ENCODE assay signal across 9 cellular contexts in the genomic region with DNA sequence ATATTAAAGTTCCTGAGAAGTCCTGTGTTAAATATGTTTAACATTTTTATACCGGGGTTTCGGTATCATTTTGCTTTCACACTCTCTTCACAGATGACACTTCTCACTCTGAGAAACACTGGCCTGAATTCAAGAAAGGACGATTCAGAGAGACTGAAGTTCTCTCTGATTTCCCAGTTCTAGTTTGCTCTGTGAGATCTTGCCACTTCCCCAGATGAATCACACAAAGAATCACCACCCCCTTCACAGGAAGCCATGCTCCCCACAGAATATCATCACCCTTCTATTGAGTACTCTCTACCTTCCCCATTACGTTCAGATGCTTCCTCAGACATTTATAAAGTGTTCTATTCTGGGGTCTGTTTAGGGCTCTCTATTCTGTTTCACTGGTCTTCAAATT. TPM values are rescaled to one million over a fixed set of nuclear protein-coding genes. Genes with fewer than 3 reads are reported as not detected.
DNase-seq lines count a peak whose midpoint lies in the region; ATAC-seq and TF ChIP-seq lines count a peak whose summit lies in the region.
"Had no signal": no experiment of that assay in that cellular context is flagged by ENCODE, and none has a peak within 500 bp of the region (broad histone marks: within the 10 kb centered on the region; RNA-seq: fewer than 3 reads in every experiment).

No MANE protein-coding gene starts in this region.

- H2BK5ac ChIP-seq in mesenchymal stem cell (ENCODE audit: low read depth, low read length, poor library complexity, severe bottlenecking), result no peak overlapping the region

- no peak overlapping the region for H2AK5ac ChIP-seq in mesenchymal stem cell (ENCODE audit: low read length, severe bottlenecking)

- no peak overlapping the region for H3K14ac ChIP-seq in mesenchymal stem cell (ENCODE audit: low read length in 2 of 2)

- no peak overlapping the region for H4K8ac ChIP-seq in mesenchymal stem cell (ENCODE audit: low read length)

- CTCF ChIA-PET in activated CD4-positive, alpha-beta T cell treated with anti-CD3 and anti-CD28 coated beads for 36 hours (lab: Charles Lee), result interaction anchor here (0.6 to 1.9 kb wide), 6 partner anchors 20 to 207 kb away, joined by 3 to 12 read pairs (median 3); no protein-coding TSS in a partner anchor
- CTCF ChIA-PET in activated CD8-positive, alpha-beta memory T cell treated with anti-CD3 and anti-CD28 coated beads, Interleukin-2, amount 10 ng/mL, durations not matched to agents 7 days and 5 days (lab: Charles Lee), result interaction anchor here (1.0 to 2.5 kb wide), 5 partner anchors 10 to 68 kb away, joined by 3 to 13 read pairs (median 6); no protein-coding TSS in a partner anchor

- H2BK120ac ChIP-seq in mesenchymal stem cell (ENCODE audit: low read depth, low read length), result no peak overlapping the region

- no peak overlapping the region for H3K23ac ChIP-seq in mesenchymal stem cell (ENCODE audit: low read length in 2 of 2)

- ATAC-seq in activated CD4-positive, alpha-beta T cell treated with anti-CD3 and anti-CD28 coated beads for 36 hours, result peak; percentile 99
- ATAC-seq in HG03175 (IDR thresholded peaks at IDR 0.05; ENCODE audit: unreplicated experiment) (peak; percentile 94), HG02763 (IDR thresholded peaks at IDR 0.05; ENCODE audit: unreplicated experiment) (no peak), gastroesophageal sphincter (no peak)
- peak; percentile 96 for ATAC-seq in activated CD8-positive, alpha-beta memory T cell treated with anti-CD3 and anti-CD28 coated beads, Interleukin-2, amount 10 ng/mL, durations not matched to agents 7 days and 5 days

- TF ChIP-seq POLR2A in spleen (IDR thresholded peaks at IDR 0.05) (no peak), gastroesophageal sphincter (IDR thresholded peaks at IDR 0.05) (no peak)

- intact Hi-C loops in activated CD4-positive, alpha-beta T cell treated with anti-CD3 and anti-CD28 coated beads for 36 hours (cut with DNase I, micrococcal nuclease), result loop anchor here in 1 of 2 experiments (1.0 kb wide), 2 partner anchors 27 to 83 kb away; partner anchors contain the start of gene ADD2
- intact Hi-C loops in spleen (cut with DNase I; ENCODE audit: low total_unique reads), result no loop called here

- no peak for TF ChIP-seq EP300 in gastroesophageal sphincter (IDR thresholded peaks at IDR 0.05)

- H3K27me3 ChIP-seq in spleen (replicated peaks in 1 of 7) (no peaks in the 10 kb centered on the region), gastroesophageal sphincter (peaks cover 7% of the 10 kb centered on the region), mesenchymal stem cell (ENCODE audit: control insufficient read depth in 1 of 2, insufficient read depth in 1 of 2, low read length in 2 of 2) (peaks cover 15 to 26% of the 10 kb centered on the region in 2 experiments)

- peaks cover 2% of the 10 kb centered on the region for H3K27me3 Mint-ChIP-seq in activated CD4-positive, alpha-beta T cell treated with anti-CD3 and anti-CD28 coated beads for 36 hours
- H3K27me3 Mint-ChIP-seq in activated CD8-positive, alpha-beta memory T cell treated with anti-CD3 and anti-CD28 coated beads, Interleukin-2, amount 10 ng/mL, durations not matched to agents 7 days and 5 days, result peaks cover 12% of the 10 kb centered on the region

- peak; percentile 59 for DNase-seq in activated CD4-positive, alpha-beta T cell treated with anti-CD3 and anti-CD28 coated beads for 36 hours
- DNase-seq in activated CD4-positive, alpha-beta T cell treated with anti-CD3 and anti-CD28 coated beads, Interleukin-2, amount 50 U/mL, for 4 hours, result no peak
- peak; percentile 68 for DNase-seq in activated CD8-positive, alpha-beta memory T cell treated with anti-CD3 and anti-CD28 coated beads, Interleukin-2, amount 10 ng/mL, durations not matched to agents 7 days and 5 days
- DNase-seq in spleen (no peak), mesenchymal stem cell (no peak)
- DNase-seq: NCI-H2029 had no signal

- no peak overlapping the region for H3K4ac ChIP-seq in mesenchymal stem cell (ENCODE audit: low read depth in 1 of 2, low read length in 2 of 2)

- POLR2A ChIA-PET in activated CD4-positive, alpha-beta T cell treated with anti-CD3 and anti-CD28 coated beads for 36 hours (lab: Charles Lee), result no interaction called here

- H2AFZ ChIP-seq in mesenchymal stem cell (ENCODE audit: low read depth, low read length), result no peak overlapping the region

- WGBS in spleen, 5 donors, result 29 to 34% (median 33%) methylated on average over 4 of the region's 4 CpGs
- 34 to 46% methylated on average over 4 of the region's 4 CpGs for WGBS in gastroesophageal sphincter (ENCODE audit: low coverage in 1 of 2), 2 donors
- 83% methylated on average over 3 of the region's 4 CpGs for WGBS in mesenchymal stem cell

- H3K79me1 ChIP-seq in mesenchymal stem cell (replicated peaks; ENCODE audit: low read length, poor library complexity, severe bottlenecking), result no peaks in the 10 kb centered on the region

- H3K4me1 ChIP-seq in spleen (peaks cover 0 to 18% (median 0%) of the 10 kb centered on the region in 6 donors), gastroesophageal sphincter (no peaks in the 10 kb centered on the region), mesenchymal stem cell (ENCODE audit: control insufficient read depth, insufficient read depth, low read depth, low read length) (no peaks in the 10 kb centered on the region)

- peaks cover 29% of the 10 kb centered on the region for H3K4me1 Mint-ChIP-seq in activated CD4-positive, alpha-beta T cell treated with anti-CD3 and anti-CD28 coated beads for 36 hours
- H3K4me1 Mint-ChIP-seq in activated CD8-positive, alpha-beta memory T cell treated with anti-CD3 and anti-CD28 coated beads, Interleukin-2, amount 10 ng/mL, durations not matched to agents 7 days and 5 days, result peaks cover 33% of the 10 kb centered on the region

- H3K4me3 ChIP-seq in spleen, result no peak overlapping the region
- H3K4me3 ChIP-seq in gastroesophageal sphincter, result no peak overlapping the region
- H3K4me3 ChIP-seq in mesenchymal stem cell (ENCODE audit: insufficient read depth in 1 of 2, low read depth in 1 of 2, low read length in 2 of 2), result no peak overlapping the region

- H2BK15ac ChIP-seq in mesenchymal stem cell (ENCODE audit: low read depth, poor library complexity, severe bottlenecking), result no peak overlapping the region

- H3K27ac Mint-ChIP-seq in activated CD4-positive, alpha-beta T cell treated with anti-CD3 and anti-CD28 coated beads for 36 hours, result peak overlapping the region; percentile 85
- peak overlapping the region; percentile 84 for H3K27ac Mint-ChIP-seq in activated CD8-positive, alpha-beta memory T cell treated with anti-CD3 and anti-CD28 coated beads, Interleukin-2, amount 10 ng/mL, durations not matched to agents 7 days and 5 days

- no peaks in the 10 kb centered on the region for H3K36me3 Mint-ChIP-seq in activated CD4-positive, alpha-beta T cell treated with anti-CD3 and anti-CD28 coated beads for 36 hours (ENCODE audit: low read depth)
- H3K36me3 Mint-ChIP-seq in activated CD8-positive, alpha-beta memory T cell treated with anti-CD3 and anti-CD28 coated beads, Interleukin-2, amount 10 ng/mL, durations not matched to agents 7 days and 5 days, result no peaks in the 10 kb centered on the region

- H3K4me2 ChIP-seq in mesenchymal stem cell (ENCODE audit: low read length, poor library complexity, severe bottlenecking), result no peak overlapping the region

- no peak overlapping the region for H4K91ac ChIP-seq in mesenchymal stem cell (ENCODE audit: low read length)

- H3K27ac ChIP-seq in spleen (peak overlapping the region in 6 of 8 donors; percentile 15 to 73 (median 53)), gastroesophageal sphincter (no peak overlapping the region), mesenchymal stem cell (ENCODE audit: low read length, poor library complexity, severe bottlenecking) (no peak overlapping the region)

- no peak for TF ChIP-seq CTCF in spleen (IDR thresholded peaks at IDR 0.05 in 8 of 11, conservative IDR thresholded peaks at IDR 0.05 in 3 of 11)
- no peak for TF ChIP-seq CTCF in gastroesophageal sphincter (IDR thresholded peaks at IDR 0.05)

- H3K18ac ChIP-seq in mesenchymal stem cell (ENCODE audit: low read depth in 1 of 2, low read length in 2 of 2), result no peak overlapping the region

- H3K36me3 ChIP-seq in spleen, result no peaks in the 10 kb centered on the region
- H3K36me3 ChIP-seq in gastroesophageal sphincter, result no peaks in the 10 kb centered on the region
- H3K36me3 ChIP-seq in mesenchymal stem cell (ENCODE audit: control insufficient read depth in 1 of 2, insufficient read depth in 2 of 2, low read depth in 1 of 2, low read length in 2 of 2), result no peaks in the 10 kb centered on the region

- no peaks in the 10 kb centered on the region for H3K9me3 Mint-ChIP-seq in activated CD4-positive, alpha-beta T cell treated with anti-CD3 and anti-CD28 coated beads for 36 hours (ENCODE audit: low read depth)
- no peaks in the 10 kb centered on the region for H3K9me3 Mint-ChIP-seq in activated CD8-positive, alpha-beta memory T cell treated with anti-CD3 and anti-CD28 coated beads, Interleukin-2, amount 10 ng/mL, durations not matched to agents 7 days and 5 days (ENCODE audit: low read depth)

- no peak overlapping the region for H2BK12ac ChIP-seq in mesenchymal stem cell (ENCODE audit: low read length in 2 of 2)

- H3K4me3 Mint-ChIP-seq in activated CD4-positive, alpha-beta T cell treated with anti-CD3 and anti-CD28 coated beads for 36 hours, result peak overlapping the region; percentile 1
- H3K4me3 Mint-ChIP-seq in activated CD8-positive, alpha-beta memory T cell treated with anti-CD3 and anti-CD28 coated beads, Interleukin-2, amount 10 ng/mL, durations not matched to agents 7 days and 5 days, result peak overlapping the region; percentile 23

- H3K9ac ChIP-seq in mesenchymal stem cell (ENCODE audit: low read length), result no peak overlapping the region

- H3K9me3 ChIP-seq in spleen (peaks cover 0 to 5% (median 0%) of the 10 kb centered on the region in 8 donors), gastroesophageal sphincter (no peaks in the 10 kb centered on the region), mesenchymal stem cell (ENCODE audit: control insufficient read depth, low read length) (no peaks in the 10 kb centered on the region)

RNA-seq across cellular contexts. Expression of gene CD207, which starts 16.1 kb away (rescaled TPM):
- total RNA-seq in activated CD4-positive, alpha-beta T cell treated with anti-CD3 and anti-CD28 coated beads for 36 hours, result not detected
- not detected for total RNA-seq in activated CD8-positive, alpha-beta memory T cell treated with anti-CD3 and anti-CD28 coated beads, Interleukin-2, amount 10 ng/mL, durations not matched to agents 7 days and 5 days
- under 1 TPM in 2 of 7 donors, not detected in 5; 0.60 to 0.76 TPM for total RNA-seq in spleen
- under 1 TPM in 2 of 3 donors, not detected in 1; 0.05 to 0.11 TPM for polyA plus RNA-seq in spleen
- total RNA-seq in gastroesophageal sphincter, result under 1 TPM in 2 of 4 donors, not detected in 2; 0.39 to 0.92 TPM
- polyA plus RNA-seq in mesenchymal stem cell (2013, experiment 1 of 2), result not detected
- polyA plus RNA-seq in mesenchymal stem cell (2013, experiment 2 of 2), result not detected

RNA-seq across cellular contexts. Expression of gene CLEC4F, which starts 31.3 kb away (rescaled TPM):
- not detected for total RNA-seq in activated CD4-positive, alpha-beta T cell treated with anti-CD3 and anti-CD28 coated beads for 36 hours
- not detected for total RNA-seq in activated CD8-positive, alpha-beta memory T cell treated with anti-CD3 and anti-CD28 coated beads, Interleukin-2, amount 10 ng/mL, durations not matched to agents 7 days and 5 days
- total RNA-seq in spleen (1 to 10 TPM in 5 of 7 donors, under 1 TPM in 1, not detected in 1; 0.64 to 4.8 (median 2.8) TPM), gastroesophageal sphincter (1 to 10 TPM in 2 of 4 donors, not detected in 2; 1.1 TPM)
- 1 to 10 TPM; 1.4 to 3.3 (median 2.0) TPM for polyA plus RNA-seq in spleen
- not detected for polyA plus RNA-seq in mesenchymal stem cell (2013, experiment 1 of 2)
- not detected for polyA plus RNA-seq in mesenchymal stem cell (2013, experiment 2 of 2)

RNA-seq across cellular contexts. Expression of gene VAX2, which starts 48.7 kb away (rescaled TPM):
- not detected for total RNA-seq in activated CD4-positive, alpha-beta T cell treated with anti-CD3 and anti-CD28 coated beads for 36 hours
- not detected for total RNA-seq in activated CD8-positive, alpha-beta memory T cell treated with anti-CD3 and anti-CD28 coated beads, Interleukin-2, amount 10 ng/mL, durations not matched to agents 7 days and 5 days
- total RNA-seq in spleen (not detected), gastroesophageal sphincter (1 to 10 TPM in 2 of 4 donors, not detected in 2; 1.9 to 2.0 TPM)
- under 1 TPM in 1 of 3 donors, not detected in 2; 0.05 TPM for polyA plus RNA-seq in spleen
- 0.22 TPM for polyA plus RNA-seq in mesenchymal stem cell (2013, experiment 1 of 2)
- 0.16 TPM for polyA plus RNA-seq in mesenchymal stem cell (2013, experiment 2 of 2)

Comparison
In these comparisons a context has a peak if more than half of its experiments do, and no peak if none do; other contexts are left out.
1. DNase-seq: peak in activated CD4-positive, alpha-beta T cell treated with anti-CD3 and anti-CD28 coated beads for 36 hours (single experiment) and activated CD8-positive, alpha-beta memory T cell treated with anti-CD3 and anti-CD28 coated beads, Interleukin-2, amount 10 ng/mL, durations not matched to agents 7 days and 5 days (single experiment); none in activated CD4-positive, alpha-beta T cell treated with anti-CD3 and anti-CD28 coated beads, Interleukin-2, amount 50 U/mL, for 4 hours (0 of 2), spleen (single experiment) and mesenchymal stem cell (single experiment).
2. ATAC-seq: peak in activated CD4-positive, alpha-beta T cell treated with anti-CD3 and anti-CD28 coated beads for 36 hours (single experiment), HG03175 (single experiment) and activated CD8-positive, alpha-beta memory T cell treated with anti-CD3 and anti-CD28 coated beads, Interleukin-2, amount 10 ng/mL, durations not matched to agents 7 days and 5 days (single experiment); none in HG02763 (single experiment) and gastroesophageal sphincter (single experiment).
3. H3K27ac ChIP-seq: peak in spleen (6 of 8); none in gastroesophageal sphincter (0 of 4) and mesenchymal stem cell (single experiment).